Comparison of ENCODE assay signal across 15 cellular contexts in genomic region chr14:64741200-64741599, GRCh38. TPM values are rescaled to one million over a fixed set of nuclear protein-coding genes. Genes with fewer than 3 reads are reported as not detected.
DNase-seq lines count a peak whose midpoint lies in the region; ATAC-seq and TF ChIP-seq lines count a peak whose summit lies in the region.
"Had no signal": no experiment of that assay in that cellular context is flagged by ENCODE, and none has a peak within 500 bp of the region (broad histone marks: within the 10 kb centered on the region; RNA-seq: fewer than 3 reads in every experiment).

No MANE protein-coding gene starts in this region.

- no peaks in the 10 kb centered on the region for H3K9me3 ChIP-seq in right cardiac atrium (ENCODE audit: control insufficient read depth, low read length)
- no peaks in the 10 kb centered on the region for H3K9me3 ChIP-seq in left ventricle myocardium inferior (replicated peaks)
- H3K9me3 ChIP-seq in T-helper 17 cell (ENCODE audit: control insufficient read depth, low read length, poor library complexity, severe bottlenecking) = no peaks in the 10 kb centered on the region
- no peaks in the 10 kb centered on the region for H3K9me3 ChIP-seq in breast epithelium
- H3K9me3 ChIP-seq: HAP-1 had no signal

- H3K4me1 Mint-ChIP-seq in T-helper 17 cell (peaks cover 21% of the 10 kb centered on the region), osteocyte (ENCODE audit: unreplicated experiment) (peaks cover 14% of the 10 kb centered on the region)

- ATAC-seq in right cardiac atrium (no peak), T-helper 17 cell (no peak), HG03045 (IDR thresholded peaks at IDR 0.05; ENCODE audit: unreplicated experiment) (no peak)

- H3K27ac ChIP-seq in right cardiac atrium (ENCODE audit: low read length) = no peak overlapping the region
- H3K27ac ChIP-seq in left ventricle myocardium inferior (replicated peaks) = no peak overlapping the region
- H3K27ac ChIP-seq in breast epithelium = no peak overlapping the region
- H3K27ac ChIP-seq: BLaER1 treated with 17β-estradiol and CSF1 and Interleukin-3, amounts not matched to agents 10 nM and 100 nM; HL-60 had no signal

- no peak overlapping the region for H3K4me3 Mint-ChIP-seq in T-helper 17 cell
- H3K4me3 Mint-ChIP-seq in osteocyte (ENCODE audit: unreplicated experiment) = no peak overlapping the region
- H3K4me3 Mint-ChIP-seq: CD4-positive, CD25-positive, alpha-beta regulatory T cell; HFFc6 had no signal

- intact Hi-C loops in right cardiac atrium (cut with DNase I) (no loop called here), left ventricle myocardium inferior (cut with micrococcal nuclease) (no loop called here), breast epithelium (cut with DNase I; ENCODE audit: low total_unique reads) (no loop called here)

- H3K4me1 ChIP-seq in right cardiac atrium (ENCODE audit: control insufficient read depth, insufficient read depth, low read length) (peaks cover under 1% of the 10 kb centered on the region), left ventricle myocardium inferior (peaks cover 12% of the 10 kb centered on the region), breast epithelium (no peaks in the 10 kb centered on the region)
- H3K4me1 ChIP-seq: HAP-1 had no signal

- TF ChIP-seq CTCF in left ventricle myocardium inferior (IDR thresholded peaks at IDR 0.05; ENCODE audit: borderline replicate concordance) (no peak), osteocyte (IDR thresholded peaks at IDR 0.05) (no peak), breast epithelium (IDR thresholded peaks at IDR 0.05) (no peak)

- TF ChIP-seq POLR2A in breast epithelium (IDR thresholded peaks at IDR 0.05) = no peak

- WGBS in right cardiac atrium = 96% methylated on average over 15 of the region's 15 CpGs

- H3K36me3 Mint-ChIP-seq in T-helper 17 cell (ENCODE audit: low read depth) = peaks cover 10% of the 10 kb centered on the region
- H3K36me3 Mint-ChIP-seq in osteocyte (ENCODE audit: unreplicated experiment) = peaks cover 58% of the 10 kb centered on the region

- DNase-seq in right cardiac atrium (peak in 2 of 3 donors; percentile 34 to 46), left ventricle myocardium inferior (no peak), T-helper 17 cell (no peak), osteocyte (ENCODE audit: extremely low spot score, unreplicated experiment) (no peak), breast epithelium (ENCODE audit: low spot score in 2 of 2) (no peak), dermis blood vessel endothelial cell (no peak)
- DNase-seq: ACHN; Calu3; CD4-positive, CD25-positive, alpha-beta regulatory T cell; DMS 273 treated with DMSO at 0.1 percent for 48 hours; HFFc6 had no signal

- H3K27ac Mint-ChIP-seq in T-helper 17 cell = peak overlapping the region; percentile 53
- peak overlapping the region; percentile 3 for H3K27ac Mint-ChIP-seq in osteocyte (ENCODE audit: unreplicated experiment)
- H3K27ac Mint-ChIP-seq: HFFc6 had no signal

- H3K9me3 Mint-ChIP-seq in osteocyte (ENCODE audit: unreplicated experiment) = no peaks in the 10 kb centered on the region
- H3K9me3 Mint-ChIP-seq: HFFc6 had no signal

- H3K4me3 ChIP-seq in right cardiac atrium (ENCODE audit: low read length) (no peak overlapping the region), left ventricle myocardium inferior (no peak overlapping the region), breast epithelium (no peak overlapping the region)
- H3K4me3 ChIP-seq: BLaER1 treated with 17β-estradiol and CSF1 and Interleukin-3, amounts not matched to agents 10 nM and 100 nM; HAP-1 had no signal

- H3K27me3 ChIP-seq in right cardiac atrium (ENCODE audit: control insufficient read depth, insufficient read depth) (no peaks in the 10 kb centered on the region), left ventricle myocardium inferior (ENCODE audit: low read depth) (no peaks in the 10 kb centered on the region), breast epithelium (no peaks in the 10 kb centered on the region)
- H3K27me3 ChIP-seq: BLaER1 treated with 17β-estradiol and CSF1 and Interleukin-3, amounts not matched to agents 10 nM and 100 nM had no signal

- peaks cover 80% of the 10 kb centered on the region for H3K36me3 ChIP-seq in left ventricle myocardium inferior
- H3K36me3 ChIP-seq in breast epithelium = peaks cover 5% of the 10 kb centered on the region

- H3K27me3 Mint-ChIP-seq in T-helper 17 cell (no peaks in the 10 kb centered on the region), osteocyte (ENCODE audit: unreplicated experiment) (no peaks in the 10 kb centered on the region)
- H3K27me3 Mint-ChIP-seq: CD4-positive, CD25-positive, alpha-beta regulatory T cell had no signal

RNA-seq across cellular contexts. Expression of gene PLEKHG3, which starts 37.0 kb away (rescaled TPM):
- total RNA-seq in right cardiac atrium = 10 to 100 TPM; 35.7 to 58.7 (median 50.6) TPM
- 12.6 TPM for polyA plus RNA-seq in right cardiac atrium
- 16.5 TPM for total RNA-seq in left ventricle myocardium inferior
- 10 to 100 TPM; 61.4 to 65.5 TPM for total RNA-seq in T-helper 17 cell
- total RNA-seq in osteocyte = 96.3 and 98.3 TPM in 2 replicates
- total RNA-seq in breast epithelium = 10 to 100 TPM; 18.7 to 31.5 (median 30.3) TPM
- total RNA-seq in dermis blood vessel endothelial cell = 9.2 and 9.4 TPM in 2 replicates

Comparison
In these comparisons a context has a peak if more than half of its experiments do, and no peak if none do; other contexts are left out.
1. DNase-seq: peak in right cardiac atrium (2 of 3); none in left ventricle myocardium inferior (single experiment), T-helper 17 cell (0 of 3), osteocyte (single experiment), breast epithelium (0 of 2) and dermis blood vessel endothelial cell (single experiment).